Comparison of ENCODE assay signal across 8 cellular contexts in the genomic region with DNA sequence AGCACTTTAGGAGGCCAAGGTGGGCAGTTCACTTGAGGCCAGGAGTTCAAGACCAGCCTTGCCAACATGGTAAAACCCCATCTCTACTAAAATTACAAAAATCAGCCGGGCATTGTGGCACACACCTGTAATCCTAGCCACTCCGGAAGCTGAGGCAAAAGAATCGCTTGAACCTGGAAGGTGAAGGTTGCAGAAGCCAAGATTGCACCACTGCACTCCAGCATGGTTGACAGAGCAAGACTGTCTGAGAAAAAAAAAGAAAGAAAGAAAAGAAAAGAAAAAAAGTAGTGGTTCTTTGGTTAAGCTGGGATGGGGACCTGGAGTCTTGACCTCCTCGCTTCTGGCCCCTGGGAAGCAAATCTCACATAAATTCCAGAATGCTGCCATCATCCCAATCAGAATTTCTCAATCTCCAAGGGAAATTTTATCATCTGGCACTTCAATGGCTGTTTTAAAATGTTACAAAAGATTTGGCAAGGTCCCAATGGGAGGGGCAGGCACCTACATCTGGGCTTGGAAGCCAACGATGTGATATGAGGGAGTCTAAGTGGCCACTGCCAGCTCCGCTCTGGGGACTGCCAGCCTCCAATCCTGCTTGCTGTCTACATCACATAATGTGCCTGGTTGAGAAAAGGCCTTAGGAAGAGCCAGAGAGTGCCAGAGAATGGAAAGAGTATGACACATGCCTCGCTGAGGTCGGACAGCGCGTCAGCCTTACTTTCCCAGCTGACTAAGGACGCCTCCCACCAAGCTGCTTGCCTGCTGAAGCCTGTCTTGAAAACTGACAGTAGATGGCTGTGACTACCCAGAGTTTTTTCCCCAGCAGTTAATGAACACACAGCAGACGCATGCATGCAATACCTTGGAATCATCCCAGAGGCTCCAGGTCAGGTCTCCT. TPM values are rescaled to one million over a fixed set of nuclear protein-coding genes. Genes with fewer than 3 reads are reported as not detected.
DNase-seq lines count a peak whose midpoint lies in the region; TF ChIP-seq lines count a peak whose summit lies in the region.

No MANE protein-coding gene starts in this region.

- H3K4me3 Mint-ChIP-seq in HFFc6 = peak overlapping the region; percentile 78
- H3K4me3 Mint-ChIP-seq in CD8-positive, alpha-beta memory T cell = no peak overlapping the region

- peak overlapping the region; percentile 37 for H3K27ac ChIP-seq in WERI-Rb-1
- peak overlapping the region; percentile 50 to 70 (median 60) for H3K27ac ChIP-seq in stomach
- H3K27ac ChIP-seq in CD8-positive, alpha-beta memory T cell (ENCODE audit: low read depth, low read length) = no peak overlapping the region

- H3K36me3 ChIP-seq in WERI-Rb-1 (no peaks in the 10 kb centered on the region), stomach (no peaks in the 10 kb centered on the region)
- H3K36me3 ChIP-seq in CD8-positive, alpha-beta memory T cell (ENCODE audit: insufficient read depth, low read length) = no peaks in the 10 kb centered on the region

- WGBS in stomach, 5 donors = 32 to 63% (median 51%) methylated on average over 12 of the region's 12 CpGs

- no peaks in the 10 kb centered on the region for H3K9me3 ChIP-seq in WERI-Rb-1 (ENCODE audit: severe bottlenecking)
- no peaks in the 10 kb centered on the region for H3K9me3 ChIP-seq in stomach
- no peaks in the 10 kb centered on the region for H3K9me3 ChIP-seq in CD8-positive, alpha-beta memory T cell (ENCODE audit: low read length)

- CTCF ChIA-PET in CD8-positive, alpha-beta memory T cell (lab: Charles Lee) = no interaction called here

- no peaks in the 10 kb centered on the region for H3K9me3 Mint-ChIP-seq in HFFc6
- H3K9me3 Mint-ChIP-seq in CD8-positive, alpha-beta memory T cell = no peaks in the 10 kb centered on the region

- no peak for TF ChIP-seq POLR2A in stomach (IDR thresholded peaks at IDR 0.05)

- H3K27me3 ChIP-seq in WERI-Rb-1 (ENCODE audit: insufficient read depth, low read depth, severe bottlenecking) (no peaks in the 10 kb centered on the region), stomach (no peaks in the 10 kb centered on the region)
- H3K27me3 ChIP-seq in CD8-positive, alpha-beta memory T cell (ENCODE audit: insufficient read depth, low read length, poor library complexity, severe bottlenecking) = no peaks in the 10 kb centered on the region

- no peaks in the 10 kb centered on the region for H3K36me3 Mint-ChIP-seq in HFFc6 (ENCODE audit: low read depth)
- no peaks in the 10 kb centered on the region for H3K36me3 Mint-ChIP-seq in CD8-positive, alpha-beta memory T cell

- no peak overlapping the region for H3K4me3 ChIP-seq in WERI-Rb-1 (ENCODE audit: low read depth, low read length)
- H3K4me3 ChIP-seq in stomach = no peak overlapping the region
- no peak overlapping the region for H3K4me3 ChIP-seq in CD8-positive, alpha-beta memory T cell (ENCODE audit: low read length)

- DNase-seq in HFFc6 = peak; percentile 94
- peak; percentile 45 for DNase-seq in WERI-Rb-1
- peak; percentile 96 for DNase-seq in islet precursor cell
- DNase-seq in stomach = peak; percentile 74
- no peak for DNase-seq in NCI-H1417 (lab: John Stamatoyannopoulos, UW)
- DNase-seq in CD8-positive, alpha-beta memory T cell = no peak
- DNase-seq in NCI-H1417 treated with DMSO at 0.1 percent for 48 hours (lab: John Stamatoyannopoulos, UW) = no peak
- DNase-seq in COLO668 (lab: John Stamatoyannopoulos, UW; ENCODE audit: unreplicated experiment) = no peak

- TF ChIP-seq CTCF in HFFc6 (IDR thresholded peaks at IDR 0.05) (peak; percentile 26; the same call in 1 of the 2 replicates), WERI-Rb-1 (IDR thresholded peaks at IDR 0.05; ENCODE audit: low read depth, low read length) (no peak), stomach (IDR thresholded peaks at IDR 0.05) (no peak)

- H3K27ac Mint-ChIP-seq in HFFc6 = peak overlapping the region; percentile 96
- H3K27ac Mint-ChIP-seq in CD8-positive, alpha-beta memory T cell = peak overlapping the region in 1 of 8 donors; percentile 10

- H3K4me1 Mint-ChIP-seq in HFFc6 (ENCODE audit: low read depth) = peaks cover 28% of the 10 kb centered on the region
- no peaks in the 10 kb centered on the region for H3K4me1 Mint-ChIP-seq in CD8-positive, alpha-beta memory T cell

- no peak for TF ChIP-seq EP300 in stomach (IDR thresholded peaks at IDR 0.05)

- no peaks in the 10 kb centered on the region; the same call in 1 of the 2 replicates for H3K27me3 Mint-ChIP-seq in HFFc6 (ENCODE audit: insufficient read depth)
- peaks cover 7% of the 10 kb centered on the region in 2 donors for H3K27me3 Mint-ChIP-seq in CD8-positive, alpha-beta memory T cell

- POLR2A ChIA-PET in CD8-positive, alpha-beta memory T cell (lab: Charles Lee) = no interaction called here

- H3K4me1 ChIP-seq in stomach = peaks cover 15 to 27% (median 18%) of the 10 kb centered on the region in 4 donors
- no peaks in the 10 kb centered on the region for H3K4me1 ChIP-seq in CD8-positive, alpha-beta memory T cell (ENCODE audit: insufficient read depth, low read length)

- intact Hi-C loops in stomach (cut with DNase I; ENCODE audit: low total_unique reads) = no loop called here

RNA-seq across cellular contexts. Expression of gene SRP9, which starts 42.1 kb away (rescaled TPM):
- 100 to 1,000 TPM; 219 to 277 (median 246) TPM for total RNA-seq in HFFc6 (2021; fragmentation: NEBNext Ultra II Directional; extraction: Animal tissue kit (Norgen Biotek cat#: 25700))
- total RNA-seq in stomach = 100 to 1,000 TPM in 4 of 5 donors, 10 to 100 TPM in 1; 68.9 to 269 (median 130) TPM
- polyA plus RNA-seq in stomach = 100 to 1,000 TPM; 169 to 289 (median 267) TPM
- 100 to 1,000 TPM; 339 TPM for total RNA-seq in CD8-positive, alpha-beta memory T cell
- 293 TPM for polyA plus RNA-seq in CD8-positive, alpha-beta memory T cell

Comparison
In these comparisons a context has a peak if more than half of its experiments do, and no peak if none do; other contexts are left out.
1. DNase-seq: peak in HFFc6 (single experiment), WERI-Rb-1 (single experiment), islet precursor cell (single experiment) and stomach (single experiment); none in NCI-H1417 (0 of 3), CD8-positive, alpha-beta memory T cell (0 of 5), NCI-H1417 treated with DMSO at 0.1 percent for 48 hours (single experiment) and COLO668 (single experiment).